ENCODE assay signal across 1 cellular context in the genomic region with DNA sequence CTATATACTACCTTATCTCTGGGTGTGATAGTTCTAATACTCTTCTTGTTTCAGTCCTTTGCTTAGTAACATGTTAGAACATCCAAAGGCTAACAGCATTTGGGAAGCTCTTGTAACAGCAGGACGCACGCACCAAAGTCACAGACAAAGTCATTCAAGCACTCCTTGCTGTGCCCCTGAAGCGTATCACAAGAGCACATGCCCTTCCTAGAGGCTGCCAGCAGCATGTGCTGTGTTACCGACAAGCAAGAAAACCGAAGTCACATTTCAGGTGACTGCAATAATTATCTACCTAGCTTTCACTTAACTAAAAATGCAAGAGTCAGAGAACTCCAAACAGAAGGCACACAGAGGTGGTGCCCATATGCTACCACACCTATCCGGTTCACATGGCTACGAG.
TF ChIP-seq lines count a peak whose summit lies in the region.

No MANE protein-coding gene starts in this region.

TF ChIP-seq in HepG2, 621 proteins besides CTCF, POLR2A, EP300 and RAD21 (continued from another document):
- no peak for TF ChIP-seq TBX2 (CRISPR knock-in tag; IDR thresholded peaks at IDR 0.05; ENCODE audit: borderline replicate concordance)
- TF ChIP-seq, protein P1, sequence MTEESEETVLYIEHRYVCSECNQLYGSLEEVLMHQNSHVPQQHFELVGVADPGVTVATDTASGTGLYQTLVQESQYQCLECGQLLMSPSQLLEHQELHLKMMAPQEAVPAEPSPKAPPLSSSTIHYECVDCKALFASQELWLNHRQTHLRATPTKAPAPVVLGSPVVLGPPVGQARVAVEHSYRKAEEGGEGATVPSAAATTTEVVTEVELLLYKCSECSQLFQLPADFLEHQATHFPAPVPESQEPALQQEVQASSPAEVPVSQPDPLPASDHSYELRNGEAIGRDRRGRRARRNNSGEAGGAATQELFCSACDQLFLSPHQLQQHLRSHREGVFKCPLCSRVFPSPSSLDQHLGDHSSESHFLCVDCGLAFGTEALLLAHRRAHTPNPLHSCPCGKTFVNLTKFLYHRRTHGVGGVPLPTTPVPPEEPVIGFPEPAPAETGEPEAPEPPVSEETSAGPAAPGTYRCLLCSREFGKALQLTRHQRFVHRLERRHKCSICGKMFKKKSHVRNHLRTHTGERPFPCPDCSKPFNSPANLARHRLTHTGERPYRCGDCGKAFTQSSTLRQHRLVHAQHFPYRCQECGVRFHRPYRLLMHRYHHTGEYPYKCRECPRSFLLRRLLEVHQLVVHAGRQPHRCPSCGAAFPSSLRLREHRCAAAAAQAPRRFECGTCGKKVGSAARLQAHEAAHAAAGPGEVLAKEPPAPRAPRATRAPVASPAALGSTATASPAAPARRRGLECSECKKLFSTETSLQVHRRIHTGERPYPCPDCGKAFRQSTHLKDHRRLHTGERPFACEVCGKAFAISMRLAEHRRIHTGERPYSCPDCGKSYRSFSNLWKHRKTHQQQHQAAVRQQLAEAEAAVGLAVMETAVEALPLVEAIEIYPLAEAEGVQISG (CRISPR knock-in tag; IDR thresholded peaks at IDR 0.05) = no peak
- TF ChIP-seq, protein P2, sequence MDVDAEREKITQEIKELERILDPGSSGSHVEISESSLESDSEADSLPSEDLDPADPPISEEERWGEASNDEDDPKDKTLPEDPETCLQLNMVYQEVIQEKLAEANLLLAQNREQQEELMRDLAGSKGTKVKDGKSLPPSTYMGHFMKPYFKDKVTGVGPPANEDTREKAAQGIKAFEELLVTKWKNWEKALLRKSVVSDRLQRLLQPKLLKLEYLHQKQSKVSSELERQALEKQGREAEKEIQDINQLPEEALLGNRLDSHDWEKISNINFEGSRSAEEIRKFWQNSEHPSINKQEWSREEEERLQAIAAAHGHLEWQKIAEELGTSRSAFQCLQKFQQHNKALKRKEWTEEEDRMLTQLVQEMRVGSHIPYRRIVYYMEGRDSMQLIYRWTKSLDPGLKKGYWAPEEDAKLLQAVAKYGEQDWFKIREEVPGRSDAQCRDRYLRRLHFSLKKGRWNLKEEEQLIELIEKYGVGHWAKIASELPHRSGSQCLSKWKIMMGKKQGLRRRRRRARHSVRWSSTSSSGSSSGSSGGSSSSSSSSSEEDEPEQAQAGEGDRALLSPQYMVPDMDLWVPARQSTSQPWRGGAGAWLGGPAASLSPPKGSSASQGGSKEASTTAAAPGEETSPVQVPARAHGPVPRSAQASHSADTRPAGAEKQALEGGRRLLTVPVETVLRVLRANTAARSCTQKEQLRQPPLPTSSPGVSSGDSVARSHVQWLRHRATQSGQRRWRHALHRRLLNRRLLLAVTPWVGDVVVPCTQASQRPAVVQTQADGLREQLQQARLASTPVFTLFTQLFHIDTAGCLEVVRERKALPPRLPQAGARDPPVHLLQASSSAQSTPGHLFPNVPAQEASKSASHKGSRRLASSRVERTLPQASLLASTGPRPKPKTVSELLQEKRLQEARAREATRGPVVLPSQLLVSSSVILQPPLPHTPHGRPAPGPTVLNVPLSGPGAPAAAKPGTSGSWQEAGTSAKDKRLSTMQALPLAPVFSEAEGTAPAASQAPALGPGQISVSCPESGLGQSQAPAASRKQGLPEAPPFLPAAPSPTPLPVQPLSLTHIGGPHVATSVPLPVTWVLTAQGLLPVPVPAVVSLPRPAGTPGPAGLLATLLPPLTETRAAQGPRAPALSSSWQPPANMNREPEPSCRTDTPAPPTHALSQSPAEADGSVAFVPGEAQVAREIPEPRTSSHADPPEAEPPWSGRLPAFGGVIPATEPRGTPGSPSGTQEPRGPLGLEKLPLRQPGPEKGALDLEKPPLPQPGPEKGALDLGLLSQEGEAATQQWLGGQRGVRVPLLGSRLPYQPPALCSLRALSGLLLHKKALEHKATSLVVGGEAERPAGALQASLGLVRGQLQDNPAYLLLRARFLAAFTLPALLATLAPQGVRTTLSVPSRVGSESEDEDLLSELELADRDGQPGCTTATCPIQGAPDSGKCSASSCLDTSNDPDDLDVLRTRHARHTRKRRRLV (CRISPR knock-in tag; IDR thresholded peaks at IDR 0.05) = no peak
- no peak for TF ChIP-seq ZKSCAN8 (CRISPR knock-in tag; IDR thresholded peaks at IDR 0.05; ENCODE audit: borderline replicate concordance)
- no peak for TF ChIP-seq HMG20A (CRISPR knock-in tag; IDR thresholded peaks at IDR 0.05; ENCODE audit: borderline replicate concordance)
- TF ChIP-seq, protein P3, sequence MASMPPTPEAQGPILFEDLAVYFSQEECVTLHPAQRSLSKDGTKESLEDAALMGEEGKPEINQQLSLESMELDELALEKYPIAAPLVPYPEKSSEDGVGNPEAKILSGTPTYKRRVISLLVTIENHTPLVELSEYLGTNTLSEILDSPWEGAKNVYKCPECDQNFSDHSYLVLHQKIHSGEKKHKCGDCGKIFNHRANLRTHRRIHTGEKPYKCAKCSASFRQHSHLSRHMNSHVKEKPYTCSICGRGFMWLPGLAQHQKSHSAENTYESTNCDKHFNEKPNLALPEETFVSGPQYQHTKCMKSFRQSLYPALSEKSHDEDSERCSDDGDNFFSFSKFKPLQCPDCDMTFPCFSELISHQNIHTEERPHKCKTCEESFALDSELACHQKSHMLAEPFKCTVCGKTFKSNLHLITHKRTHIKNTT (CRISPR knock-in tag; IDR thresholded peaks at IDR 0.05) = no peak
- no peak for TF ChIP-seq SRSF4 (IDR thresholded peaks at IDR 0.05; ENCODE audit: low read depth, low read length, poor library complexity, severe bottlenecking)
- no peak for TF ChIP-seq ZNF446 (CRISPR knock-in tag; IDR thresholded peaks at IDR 0.05)
- TF ChIP-seq TP53 (CRISPR knock-in tag; conservative IDR thresholded peaks at IDR 0.05) = no peak
- TF ChIP-seq, protein P4, sequence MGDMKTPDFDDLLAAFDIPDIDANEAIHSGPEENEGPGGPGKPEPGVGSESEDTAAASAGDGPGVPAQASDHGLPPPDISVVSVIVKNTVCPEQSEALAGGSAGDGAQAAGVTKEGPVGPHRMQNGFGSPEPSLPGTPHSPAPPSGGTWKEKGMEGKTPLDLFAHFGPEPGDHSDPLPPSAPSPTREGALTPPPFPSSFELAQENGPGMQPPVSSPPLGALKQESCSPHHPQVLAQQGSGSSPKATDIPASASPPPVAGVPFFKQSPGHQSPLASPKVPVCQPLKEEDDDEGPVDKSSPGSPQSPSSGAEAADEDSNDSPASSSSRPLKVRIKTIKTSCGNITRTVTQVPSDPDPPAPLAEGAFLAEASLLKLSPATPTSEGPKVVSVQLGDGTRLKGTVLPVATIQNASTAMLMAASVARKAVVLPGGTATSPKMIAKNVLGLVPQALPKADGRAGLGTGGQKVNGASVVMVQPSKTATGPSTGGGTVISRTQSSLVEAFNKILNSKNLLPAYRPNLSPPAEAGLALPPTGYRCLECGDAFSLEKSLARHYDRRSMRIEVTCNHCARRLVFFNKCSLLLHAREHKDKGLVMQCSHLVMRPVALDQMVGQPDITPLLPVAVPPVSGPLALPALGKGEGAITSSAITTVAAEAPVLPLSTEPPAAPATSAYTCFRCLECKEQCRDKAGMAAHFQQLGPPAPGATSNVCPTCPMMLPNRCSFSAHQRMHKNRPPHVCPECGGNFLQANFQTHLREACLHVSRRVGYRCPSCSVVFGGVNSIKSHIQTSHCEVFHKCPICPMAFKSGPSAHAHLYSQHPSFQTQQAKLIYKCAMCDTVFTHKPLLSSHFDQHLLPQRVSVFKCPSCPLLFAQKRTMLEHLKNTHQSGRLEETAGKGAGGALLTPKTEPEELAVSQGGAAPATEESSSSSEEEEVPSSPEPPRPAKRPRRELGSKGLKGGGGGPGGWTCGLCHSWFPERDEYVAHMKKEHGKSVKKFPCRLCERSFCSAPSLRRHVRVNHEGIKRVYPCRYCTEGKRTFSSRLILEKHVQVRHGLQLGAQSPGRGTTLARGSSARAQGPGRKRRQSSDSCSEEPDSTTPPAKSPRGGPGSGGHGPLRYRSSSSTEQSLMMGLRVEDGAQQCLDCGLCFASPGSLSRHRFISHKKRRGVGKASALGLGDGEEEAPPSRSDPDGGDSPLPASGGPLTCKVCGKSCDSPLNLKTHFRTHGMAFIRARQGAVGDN (CRISPR knock-in tag; IDR thresholded peaks at IDR 0.05) = no peak
TF ChIP-seq in HepG2: peak in this region for 0.
